In genomic region chr7:130350945-130351663, GRCh38 we compare ENCODE assay signal across 9 cellular contexts. TPM values are rescaled to one million over a fixed set of nuclear protein-coding genes. Genes with fewer than 3 reads are reported as not detected.
DNase-seq lines count a peak whose midpoint lies in the region; ATAC-seq and TF ChIP-seq lines count a peak whose summit lies in the region.
"Had no signal": no experiment of that assay in that cellular context is flagged by ENCODE, and none has a peak within 500 bp of the region (broad histone marks: within the 10 kb centered on the region; RNA-seq: fewer than 3 reads in every experiment).

No MANE protein-coding gene starts in this region.

- H3K27me3 Mint-ChIP-seq in activated CD8-positive, alpha-beta memory T cell treated with anti-CD3 and anti-CD28 coated beads, Interleukin-2, amount 10 ng/mL, durations not matched to agents 7 days and 5 days, result peaks cover 10% of the 10 kb centered on the region

- peak; percentile 65 for ATAC-seq in GM19351 (IDR thresholded peaks at IDR 0.05; ENCODE audit: unreplicated experiment)
- no peak for ATAC-seq in activated CD8-positive, alpha-beta memory T cell treated with anti-CD3 and anti-CD28 coated beads, Interleukin-2, amount 10 ng/mL, durations not matched to agents 7 days and 5 days

- TF ChIP-seq CTCF in esophagus squamous epithelium (IDR thresholded peaks at IDR 0.05), result no peak

- H3K4me3 ChIP-seq in esophagus squamous epithelium, result no peak overlapping the region

- no peaks in the 10 kb centered on the region for H3K36me3 Mint-ChIP-seq in activated CD8-positive, alpha-beta memory T cell treated with anti-CD3 and anti-CD28 coated beads, Interleukin-2, amount 10 ng/mL, durations not matched to agents 7 days and 5 days

- no peak overlapping the region for H3K4me3 Mint-ChIP-seq in activated CD8-positive, alpha-beta memory T cell treated with anti-CD3 and anti-CD28 coated beads, Interleukin-2, amount 10 ng/mL, durations not matched to agents 7 days and 5 days

- H3K9me3 Mint-ChIP-seq in activated CD8-positive, alpha-beta memory T cell treated with anti-CD3 and anti-CD28 coated beads, Interleukin-2, amount 10 ng/mL, durations not matched to agents 7 days and 5 days (ENCODE audit: low read depth), result no peaks in the 10 kb centered on the region

- CTCF ChIA-PET in activated CD8-positive, alpha-beta memory T cell treated with anti-CD3 and anti-CD28 coated beads, Interleukin-2, amount 10 ng/mL, durations not matched to agents 7 days and 5 days (lab: Charles Lee), result no interaction called here

- DNase-seq in NCI-H748 treated with DMSO at 0.1 percent for 48 hours (lab: John Stamatoyannopoulos, UW) (peak; percentile 60), esophagus squamous epithelium (lab: John Stamatoyannopoulos, UW) (no peak), posterior vena cava (ENCODE audit: low spot score) (peak; percentile 70), NCI-H2081 treated with DMSO at 0.1 percent for 48 hours (lab: John Stamatoyannopoulos, UW) (no peak), NCI-H446 (lab: John Stamatoyannopoulos, UW) (no peak), T-helper 1 cell (no peak)
- no peak for DNase-seq in activated CD8-positive, alpha-beta memory T cell treated with anti-CD3 and anti-CD28 coated beads, Interleukin-2, amount 10 ng/mL, durations not matched to agents 7 days and 5 days
- DNase-seq: GDM1 had no signal

- H3K27me3 ChIP-seq in esophagus squamous epithelium, result peaks cover 0 to 12% (median 0%) of the 10 kb centered on the region in 4 donors

- no peak for TF ChIP-seq POLR2A in esophagus squamous epithelium (IDR thresholded peaks at IDR 0.05)

- H3K36me3 ChIP-seq in esophagus squamous epithelium, result no peaks in the 10 kb centered on the region

- H3K4me1 Mint-ChIP-seq in activated CD8-positive, alpha-beta memory T cell treated with anti-CD3 and anti-CD28 coated beads, Interleukin-2, amount 10 ng/mL, durations not matched to agents 7 days and 5 days, result peaks cover 16% of the 10 kb centered on the region

- no peak overlapping the region for H3K27ac Mint-ChIP-seq in activated CD8-positive, alpha-beta memory T cell treated with anti-CD3 and anti-CD28 coated beads, Interleukin-2, amount 10 ng/mL, durations not matched to agents 7 days and 5 days

- 29 to 45% methylated on average over 10 to 16 of the region's 17 CpGs for WGBS in esophagus squamous epithelium, 2 donors

- H3K9me3 ChIP-seq in esophagus squamous epithelium, result no peaks in the 10 kb centered on the region

- H3K27ac ChIP-seq in esophagus squamous epithelium, result peak overlapping the region; percentile 13 to 84 (median 71)

- H3K4me1 ChIP-seq in esophagus squamous epithelium, result peaks cover 4 to 44% (median 20%) of the 10 kb centered on the region in 3 donors

- intact Hi-C loops in esophagus squamous epithelium (cut with DNase I) (no loop called here), posterior vena cava (cut with DNase I) (loop anchor here in 1 of 2 donors (5.0 kb wide), 1 partner anchor 69 kb away; no protein-coding TSS in a partner anchor)

RNA-seq across cellular contexts. Expression of gene CPA5, which starts 6.5 kb away (rescaled TPM):
- total RNA-seq in esophagus squamous epithelium (not detected), posterior vena cava (not detected)
- total RNA-seq in activated CD8-positive, alpha-beta memory T cell treated with anti-CD3 and anti-CD28 coated beads, Interleukin-2, amount 10 ng/mL, durations not matched to agents 7 days and 5 days, result 1 to 10 TPM; 3.4 to 4.0 TPM

RNA-seq across cellular contexts. Expression of gene CPA1, which starts 29.2 kb away (rescaled TPM):
- not detected for total RNA-seq in esophagus squamous epithelium
- 1 to 10 TPM in 1 of 2 donors, under 1 TPM in 1; 0.79 to 6.7 TPM for total RNA-seq in posterior vena cava
- total RNA-seq in activated CD8-positive, alpha-beta memory T cell treated with anti-CD3 and anti-CD28 coated beads, Interleukin-2, amount 10 ng/mL, durations not matched to agents 7 days and 5 days, result not detected

RNA-seq across cellular contexts. Expression of gene CPA4, which starts 58.1 kb away (rescaled TPM):
- 10 to 100 TPM in 2 of 4 donors, 1 to 10 TPM in 2; 5.3 to 12.3 (median 9.6) TPM for total RNA-seq in esophagus squamous epithelium
- under 1 TPM; 0.37 to 0.62 TPM for total RNA-seq in posterior vena cava
- total RNA-seq in activated CD8-positive, alpha-beta memory T cell treated with anti-CD3 and anti-CD28 coated beads, Interleukin-2, amount 10 ng/mL, durations not matched to agents 7 days and 5 days, result not detected

Comparison
In these comparisons a context has a peak if more than half of its experiments do, and no peak if none do; other contexts are left out.
1. DNase-seq: peak in NCI-H748 treated with DMSO at 0.1 percent for 48 hours (single experiment) and posterior vena cava (single experiment); none in esophagus squamous epithelium (single experiment), NCI-H2081 treated with DMSO at 0.1 percent for 48 hours (single experiment), NCI-H446 (0 of 2), T-helper 1 cell (0 of 5) and activated CD8-positive, alpha-beta memory T cell treated with anti-CD3 and anti-CD28 coated beads, Interleukin-2, amount 10 ng/mL, durations not matched to agents 7 days and 5 days (single experiment).
2. RNA of gene CPA5, which starts 6.5 kb away (total RNA-seq): 3.4 to 4.0 TPM in activated CD8-positive, alpha-beta memory T cell treated with anti-CD3 and anti-CD28 coated beads, Interleukin-2, amount 10 ng/mL, durations not matched to agents 7 days and 5 days; not detected in esophagus squamous epithelium and not detected in posterior vena cava; every median in the first group is over 4 times any median in the second.